Comparison of ENCODE assay signal across 1 cellular context in genomic region chr2:235001237-235002133, GRCh38.
A peak's percentile ranks its signal among the peaks of the same experiment; 100 is the strongest.
TF ChIP-seq lines count a peak whose summit lies in the region.

No MANE protein-coding gene starts in this region.

TF ChIP-seq in HepG2, 621 proteins besides CTCF, POLR2A, EP300 and RAD21 (continued from another document):
- no peak for TF ChIP-seq CBX1 (IDR thresholded peaks at IDR 0.05; ENCODE audit: low read depth)
- TF ChIP-seq ZKSCAN1 (IDR thresholded peaks at IDR 0.05; ENCODE audit: low read length), result no peak
- TF ChIP-seq DRAP1 (CRISPR knock-in tag; IDR thresholded peaks at IDR 0.05), result no peak
- TF ChIP-seq POGZ (CRISPR knock-in tag; IDR thresholded peaks at IDR 0.05), result no peak; the same call in 1 of the 2 replicates
- 0 out of 2 replicates have a peak, but pooled peaks have one; percentile 34 for TF ChIP-seq MBD4 (IDR thresholded peaks at IDR 0.05; ENCODE audit: borderline replicate concordance, low read length)
- no peak for TF ChIP-seq CBX2 (IDR thresholded peaks at IDR 0.05; ENCODE audit: low read depth, low read length)
- no peak for TF ChIP-seq CBX2 (CRISPR knock-in tag; IDR thresholded peaks at IDR 0.05; ENCODE audit: low read depth)
- TF ChIP-seq ZNF136 (CRISPR knock-in tag; IDR thresholded peaks at IDR 0.05; ENCODE audit: low read depth), result no peak
- peak; percentile 3; the same call in 1 of the 2 replicates for TF ChIP-seq ZBTB7A (CRISPR knock-in tag; IDR thresholded peaks at IDR 0.05)
- no peak for TF ChIP-seq ATRX (CRISPR knock-in tag; IDR thresholded peaks at IDR 0.05; ENCODE audit: borderline replicate concordance)
- 0 out of 2 replicates have a peak, but pooled peaks have one; percentile 24 for TF ChIP-seq ZNF543 (CRISPR knock-in tag; IDR thresholded peaks at IDR 0.05)
- TF ChIP-seq SIN3A (IDR thresholded peaks at IDR 0.05; ENCODE audit: borderline replicate concordance, low read depth, low read length), result no peak
- TF ChIP-seq TP53 (CRISPR knock-in tag; conservative IDR thresholded peaks at IDR 0.05), result no peak
- no peak for TF ChIP-seq ZNF674 (CRISPR knock-in tag; IDR thresholded peaks at IDR 0.05; ENCODE audit: low read depth)
- no peak for TF ChIP-seq ZNF512B (CRISPR knock-in tag; IDR thresholded peaks at IDR 0.05; ENCODE audit: borderline replicate concordance)
- TF ChIP-seq ZBTB37 (CRISPR knock-in tag; IDR thresholded peaks at IDR 0.05), result no peak
